8 cellular contexts compared by ENCODE assay signal in the genomic region with DNA sequence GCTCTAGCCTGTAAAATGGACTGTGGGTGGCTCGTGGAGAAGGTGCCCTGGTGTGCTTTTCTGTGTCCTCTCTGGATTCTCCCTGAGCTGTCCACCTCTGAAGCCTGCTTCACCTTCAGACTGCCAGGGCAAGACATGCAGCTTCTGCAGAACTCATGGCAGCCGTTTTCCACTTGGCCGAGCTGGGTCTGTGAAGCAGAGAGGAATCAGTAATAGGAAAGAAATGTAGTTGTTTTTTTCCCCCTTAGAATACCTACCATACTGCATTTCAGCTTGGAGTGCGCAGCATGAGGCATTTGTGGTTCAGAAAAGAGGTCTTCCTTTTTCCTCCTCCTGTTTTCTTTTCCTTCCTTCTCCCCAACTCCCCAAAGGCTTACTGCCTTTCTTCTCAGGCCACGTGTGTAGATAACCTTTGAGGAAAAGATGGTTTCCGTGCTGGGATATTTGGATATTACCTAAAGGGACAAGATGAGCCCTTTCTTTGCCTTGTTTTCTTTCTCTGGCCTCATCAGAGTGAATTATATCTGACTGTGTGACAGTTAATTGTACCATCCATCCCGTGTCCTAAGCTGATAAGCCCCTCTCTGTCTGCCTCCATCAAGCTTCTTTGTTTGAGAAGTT. TPM values are rescaled to one million over a fixed set of nuclear protein-coding genes. Genes with fewer than 3 reads are reported as not detected.
DNase-seq lines count a peak whose midpoint lies in the region; ATAC-seq, FAIRE-seq and TF ChIP-seq lines count a peak whose summit lies in the region.

No MANE protein-coding gene starts in this region.

- peaks cover 61 to 72% of the 10 kb centered on the region in 2 experiments for H3K4me1 Mint-ChIP-seq in H9

- H3K4me3 ChIP-seq in esophagus squamous epithelium (no peak overlapping the region), skeletal muscle satellite cell (ENCODE audit: low read length) (peak overlapping the region; percentile 10), HAP-1 (no peak overlapping the region)

- DNase-seq in H9 (no peak), RCC 7860 (ENCODE audit: low spot score) (peak; percentile 25), esophagus squamous epithelium (lab: John Stamatoyannopoulos, UW) (no peak), HAP-1 (ENCODE audit: low spot score in 2 of 2) (no peak), NCI-H1436 (lab: John Stamatoyannopoulos, UW) (no peak), MV-4-11 (lab: John Stamatoyannopoulos, UW) (no peak)

- H3K27me3 Mint-ChIP-seq in H9 (ENCODE audit: low read depth), result no peaks in the 10 kb centered on the region

- no peak overlapping the region for H4K5ac ChIP-seq in H9 (ENCODE audit: insufficient read length, low read depth, low read length)

- H2AK5ac ChIP-seq in H9 (ENCODE audit: insufficient read length, low read length), result peak overlapping the region; percentile 54

- H3K14ac ChIP-seq in H9 (ENCODE audit: insufficient read depth, low read length), result peak overlapping the region; percentile 45; the same call in 1 of the 2 replicates

- no peak overlapping the region for H3K23ac ChIP-seq in H9 (ENCODE audit: insufficient read length, low read depth, low read length)

- H3K79me1 ChIP-seq in H9 (ENCODE audit: insufficient read depth, low read depth, low read length, poor library complexity, severe bottlenecking), result peaks cover 4% of the 10 kb centered on the region

- no peaks in the 10 kb centered on the region for H3K36me3 Mint-ChIP-seq in H9 (ENCODE audit: insufficient read depth in 1 of 3, low read depth in 3 of 3)

- no peak overlapping the region for H4K91ac ChIP-seq in H9 (ENCODE audit: insufficient read length, low read depth, low read length)

- H3K27ac Mint-ChIP-seq in H9, result peak overlapping the region in 1 of 3 experiments; percentile 12; a peak in 2 of 7 replicates

- no peak overlapping the region for H3K4ac ChIP-seq in H9 (ENCODE audit: low read depth, low read length)

- TF ChIP-seq POLR2A in esophagus squamous epithelium (IDR thresholded peaks at IDR 0.05), result no peak

- H3K23me2 ChIP-seq in H9 (ENCODE audit: insufficient read length, low read depth, low read length, poor library complexity, severe bottlenecking), result no peaks in the 10 kb centered on the region

- H3K9ac ChIP-seq in H9 (ENCODE audit: extremely low read depth, insufficient read length, low read length) (no peak overlapping the region), skeletal muscle satellite cell (ENCODE audit: low read depth, low read length) (peak overlapping the region; percentile 48)

- no peak overlapping the region for H3T11ph ChIP-seq in H9 (ENCODE audit: low read length)

- peaks cover 6% of the 10 kb centered on the region; the same call in 1 of the 2 replicates for H3K79me2 ChIP-seq in H9 (ENCODE audit: insufficient read depth, low read length)

- peak overlapping the region; percentile 45 for H3K18ac ChIP-seq in H9 (ENCODE audit: insufficient read length, low read depth, low read length)

- ATAC-seq in GM21825 (IDR thresholded peaks at IDR 0.05; ENCODE audit: unreplicated experiment), result no peak

- H3K36me3 ChIP-seq in esophagus squamous epithelium (no peaks in the 10 kb centered on the region), skeletal muscle satellite cell (ENCODE audit: insufficient read depth, low read length) (no peaks in the 10 kb centered on the region), HAP-1 (replicated peaks) (no peaks in the 10 kb centered on the region; the same call in 1 of the 2 replicates)

- H2BK12ac ChIP-seq in H9 (ENCODE audit: insufficient read length, low read depth, low read length), result no peak overlapping the region

- intact Hi-C loops in esophagus squamous epithelium (cut with DNase I), result no loop called here

- H2BK20ac ChIP-seq in H9 (ENCODE audit: low read depth, low read length, poor library complexity, severe bottlenecking), result no peak overlapping the region

- TF ChIP-seq CTCF in H9 (conservative IDR thresholded peaks at IDR 0.05) (no peak), esophagus squamous epithelium (IDR thresholded peaks at IDR 0.05) (no peak)

- H3K4me1 ChIP-seq in H9 (ENCODE audit: insufficient read depth, low read length) (peaks cover 37% of the 10 kb centered on the region), esophagus squamous epithelium (peaks cover 51 to 96% (median 60%) of the 10 kb centered on the region in 3 donors), skeletal muscle satellite cell (ENCODE audit: control insufficient read depth, insufficient read depth, low read length) (peaks cover 76% of the 10 kb centered on the region), HAP-1 (peaks cover 14% of the 10 kb centered on the region)

- H3K9me3 ChIP-seq in H9 (ENCODE audit: control insufficient read depth, low read depth, low read length) (no peaks in the 10 kb centered on the region), esophagus squamous epithelium (no peaks in the 10 kb centered on the region), skeletal muscle satellite cell (replicated peaks; ENCODE audit: low read length) (no peaks in the 10 kb centered on the region), HAP-1 (no peaks in the 10 kb centered on the region)

- H3K4me2 ChIP-seq in H9 (ENCODE audit: insufficient read depth, insufficient read length, low read length) (no peak overlapping the region), skeletal muscle satellite cell (ENCODE audit: low read length) (peak overlapping the region; percentile 51)

- peak overlapping the region in 1 of 2 experiments; percentile 0; a peak in 1 of 5 replicates for H3K4me3 Mint-ChIP-seq in H9

- no peak overlapping the region for H2BK120ac ChIP-seq in H9 (ENCODE audit: low read depth, low read length, poor library complexity, severe bottlenecking)

- in situ Hi-C loops in HAP-1 (cut with MboI; ENCODE audit: low sequenced_read_pairs), result no loop called here

- H2BK15ac ChIP-seq in H9 (ENCODE audit: low read depth, low read length), result no peak overlapping the region

- peaks cover 2% of the 10 kb centered on the region for H4K20me1 ChIP-seq in H9 (ENCODE audit: control insufficient read depth, insufficient read depth, insufficient read length)

- no CpG with 5 or more reads among the region's 7 CpGs for whole genome bisulfite sequencing in H9 (ENCODE audit: extremely low coverage, insufficient read length, low lambda C conversion rate)
- 36 to 51% methylated on average over 7 of the region's 7 CpGs for WGBS in esophagus squamous epithelium, 2 donors

- H2AFZ ChIP-seq in H9 (ENCODE audit: low read length), result no peak overlapping the region

- no peak overlapping the region for H2BK5ac ChIP-seq in H9 (ENCODE audit: insufficient read length, low read length)

- H3K27me3 ChIP-seq in H9 (ENCODE audit: insufficient read depth, low read length), result no peaks in the 10 kb centered on the region
- no peaks in the 10 kb centered on the region for H3K27me3 ChIP-seq in esophagus squamous epithelium
- H3K27me3 ChIP-seq in skeletal muscle satellite cell (ENCODE audit: control insufficient read depth, insufficient read depth, low read length), result no peaks in the 10 kb centered on the region
- H3K27me3 ChIP-seq in HAP-1 (ENCODE audit: low read depth), result no peaks in the 10 kb centered on the region

- H4K8ac ChIP-seq in H9 (replicated peaks; ENCODE audit: insufficient read length, low read depth, low read length), result no peak overlapping the region

- no peaks in the 10 kb centered on the region for H3K9me3 Mint-ChIP-seq in H9

- FAIRE-seq in RCC 7860 (lab: Jason Lieb, UNC), result no peak

- H3K56ac ChIP-seq in H9 (ENCODE audit: insufficient read length, low read depth, low read length), result no peak overlapping the region

- H3K27ac ChIP-seq in H9 (ENCODE audit: insufficient read length, low read depth, low read length), result no peak overlapping the region
- H3K27ac ChIP-seq in esophagus squamous epithelium, result peak overlapping the region; percentile 90 to 96 (median 95)

RNA-seq across cellular contexts. Expression of a gene that starts 39.4 kb away (rescaled TPM):
- total RNA-seq in H9 (2021), result 33.6 and 35.8 TPM in 2 replicates
- 10 to 100 TPM; 41.7 to 79.6 (median 57.5) TPM for total RNA-seq in esophagus squamous epithelium
- total RNA-seq in skeletal muscle satellite cell (2012; rRNA removed), result 14.2 and 14.7 TPM in 2 replicates
